ENCODE assay signal across 9 cellular contexts in the genomic region with DNA sequence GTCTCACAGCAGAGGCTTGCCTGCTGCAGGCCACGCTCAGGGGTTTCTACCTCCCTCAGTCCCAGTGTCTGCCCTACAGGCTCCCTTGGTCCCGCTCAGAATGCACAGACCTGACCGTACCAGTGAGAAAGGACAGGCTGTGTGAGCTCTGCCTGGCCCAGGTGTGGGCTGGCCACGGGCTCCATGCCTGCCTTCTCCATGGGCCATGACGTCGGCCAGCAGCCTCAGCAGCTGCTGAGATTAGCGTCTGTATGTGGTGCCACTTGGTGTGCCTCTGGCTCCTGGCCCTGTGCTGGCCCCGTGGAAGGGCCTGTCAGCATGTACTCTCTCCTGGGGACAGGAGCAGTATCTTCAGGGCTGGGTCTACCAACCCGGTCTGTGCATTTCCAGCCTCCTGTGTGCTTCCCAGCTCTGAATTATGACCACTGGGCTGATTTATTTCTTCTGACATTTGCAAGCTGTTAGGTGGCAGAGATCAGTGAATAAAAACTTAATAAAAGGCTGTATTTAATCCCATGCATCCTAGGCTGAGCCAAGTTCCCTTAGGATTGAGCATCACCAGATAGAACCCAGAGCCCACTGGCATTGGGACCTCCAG. TPM values are rescaled to one million over a fixed set of nuclear protein-coding genes. Genes with fewer than 3 reads are reported as not detected.
DNase-seq lines count a peak whose midpoint lies in the region; ATAC-seq and TF ChIP-seq lines count a peak whose summit lies in the region.
"Had no signal": no experiment of that assay in that cellular context is flagged by ENCODE, and none has a peak within 500 bp of the region (broad histone marks: within the 10 kb centered on the region; RNA-seq: fewer than 3 reads in every experiment).

No MANE protein-coding gene starts in this region.

- no peak for DNase-seq in stimulated activated naive CD8-positive, alpha-beta T cell treated with anti-CD3 and anti-CD28 coated beads, Interleukin-15, Interleukin-2, amounts not matched to agents 100 U/mL and 50 U/mL, for 24 hours
- DNase-seq in ascending aorta (ENCODE audit: low spot score in 2 of 2) (no peak), GF-D8 (lab: John Stamatoyannopoulos, UW) (no peak), NCI-H2227 (lab: John Stamatoyannopoulos, UW; ENCODE audit: unreplicated experiment) (no peak)
- no peak for DNase-seq in NK-92 treated with Interleukin-12 subunit alpha and Interleukin-12 subunit beta, amount 100 ng/mL, for 24 hours (lab: John Stamatoyannopoulos, UW)
- DNase-seq: hippocampal formation had no signal

- WGBS in mesodermal cell (ENCODE audit: insufficient coverage in 2 of 2), 2 experiments = 89 to 95% methylated on average over 9 of the region's 9 CpGs

- peaks cover 54% of the 10 kb centered on the region for H3K36me3 Mint-ChIP-seq in stimulated activated naive CD8-positive, alpha-beta T cell treated with anti-CD3 and anti-CD28 coated beads, Interleukin-15, Interleukin-2, amounts not matched to agents 100 ng/mL and 50 ng/mL, for 24 hours (ENCODE audit: low read depth)

- H3K4me1 ChIP-seq in ascending aorta = peaks cover 18 to 37% of the 10 kb centered on the region in 2 donors
- peaks cover 29% of the 10 kb centered on the region for H3K4me1 ChIP-seq in mesodermal cell (ENCODE audit: control insufficient read depth, insufficient read depth, low read length, poor library complexity, severe bottlenecking)

- H3K4me1 Mint-ChIP-seq in stimulated activated naive CD8-positive, alpha-beta T cell treated with anti-CD3 and anti-CD28 coated beads, Interleukin-15, Interleukin-2, amounts not matched to agents 100 ng/mL and 50 ng/mL, for 24 hours (ENCODE audit: low read depth) = peaks cover 98% of the 10 kb centered on the region

- no peaks in the 10 kb centered on the region for H3K9me3 ChIP-seq in ascending aorta
- no peaks in the 10 kb centered on the region for H3K9me3 ChIP-seq in mesodermal cell (ENCODE audit: control insufficient read depth, low read length)

- H3K4me3 ChIP-seq in ascending aorta = no peak overlapping the region
- H3K4me3 ChIP-seq in mesodermal cell (ENCODE audit: extremely low read depth, insufficient read depth, low read length, poor library complexity, severe bottlenecking) = no peak overlapping the region

- peak overlapping the region; percentile 60 for H3K4me3 Mint-ChIP-seq in stimulated activated naive CD8-positive, alpha-beta T cell treated with anti-CD3 and anti-CD28 coated beads, Interleukin-15, Interleukin-2, amounts not matched to agents 100 ng/mL and 50 ng/mL, for 24 hours

- TF ChIP-seq CTCF in ascending aorta (IDR thresholded peaks at IDR 0.05) = no peak

- H3K27ac Mint-ChIP-seq in stimulated activated naive CD8-positive, alpha-beta T cell treated with anti-CD3 and anti-CD28 coated beads, Interleukin-15, Interleukin-2, amounts not matched to agents 100 ng/mL and 50 ng/mL, for 24 hours = peak overlapping the region; percentile 98

- H3K27ac ChIP-seq in ascending aorta = peak overlapping the region; percentile 68 to 70
- peak overlapping the region; percentile 83 for H3K27ac ChIP-seq in mesodermal cell (ENCODE audit: low read depth, low read length, severe bottlenecking)

- ATAC-seq in stimulated activated naive CD8-positive, alpha-beta T cell treated with anti-CD3 and anti-CD28 coated beads, Interleukin-15, Interleukin-2, amounts not matched to agents 100 U/mL and 50 U/mL, for 24 hours = no peak
- ATAC-seq in HG03039 (IDR thresholded peaks at IDR 0.05; ENCODE audit: unreplicated experiment) = no peak

- H3K27me3 ChIP-seq in ascending aorta = no peaks in the 10 kb centered on the region

- intact Hi-C loops in ascending aorta (cut with DNase I) = loop anchor here (1.0 to 2.0 kb wide), 2 partner anchors 8 to 14 kb away; no protein-coding TSS in a partner anchor

- H3K36me3 ChIP-seq in ascending aorta (peaks cover 4 to 7% of the 10 kb centered on the region in 2 donors), mesodermal cell (ENCODE audit: control insufficient read depth, insufficient read depth, low read length) (peaks cover 22% of the 10 kb centered on the region)

- no peaks in the 10 kb centered on the region for H3K9me3 Mint-ChIP-seq in stimulated activated naive CD8-positive, alpha-beta T cell treated with anti-CD3 and anti-CD28 coated beads, Interleukin-15, Interleukin-2, amounts not matched to agents 100 ng/mL and 50 ng/mL, for 24 hours

- no peaks in the 10 kb centered on the region for H3K27me3 Mint-ChIP-seq in stimulated activated naive CD8-positive, alpha-beta T cell treated with anti-CD3 and anti-CD28 coated beads, Interleukin-15, Interleukin-2, amounts not matched to agents 100 ng/mL and 50 ng/mL, for 24 hours

RNA-seq across cellular contexts. Expression of gene KLF13, which starts 25.7 kb away (rescaled TPM):
- total RNA-seq in ascending aorta = 235 TPM
- 45.0 TPM for polyA plus RNA-seq in mesodermal cell (2013, experiment 1 of 2)
- 49.5 TPM for polyA plus RNA-seq in mesodermal cell (2013, experiment 2 of 2)
